1 cellular context compared by ENCODE assay signal in the genomic region with DNA sequence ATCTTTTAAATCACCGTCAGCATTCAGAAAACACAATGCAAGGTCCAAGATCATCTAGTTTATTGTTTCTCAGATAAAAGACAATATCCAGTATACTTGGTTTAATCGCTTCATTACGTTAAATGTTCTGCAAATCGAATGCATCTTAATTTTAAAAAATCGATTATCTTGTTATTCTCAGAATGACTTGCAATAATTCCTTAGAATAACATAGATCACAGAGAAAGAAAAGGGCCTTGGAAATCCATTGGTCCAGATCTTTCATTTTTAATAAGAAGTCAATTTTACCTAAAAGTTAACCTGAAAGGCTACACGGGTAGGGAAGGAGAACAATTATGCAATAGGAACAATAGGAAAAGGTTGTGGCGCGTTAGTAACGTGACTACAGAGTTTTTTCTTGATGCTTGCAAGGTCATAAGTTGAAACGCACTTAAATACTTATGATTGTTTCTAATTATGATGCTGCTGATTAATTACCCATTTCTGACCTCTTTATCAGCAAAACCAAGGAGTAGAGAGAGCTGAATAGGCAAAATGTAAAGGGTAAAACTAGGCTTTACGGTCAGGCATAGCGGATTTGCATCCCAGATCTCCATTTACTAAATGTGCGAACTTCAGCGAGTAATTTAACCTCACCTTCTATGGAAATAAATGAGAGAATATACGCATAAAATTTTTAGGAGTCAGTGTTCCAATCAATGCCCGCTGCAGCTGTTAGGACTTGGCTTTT.
A peak's percentile ranks its signal among the peaks of the same experiment; 100 is the strongest.
TF ChIP-seq lines count a peak whose summit lies in the region.

No MANE protein-coding gene starts in this region.

TF ChIP-seq in K562, 482 proteins besides CTCF, POLR2A, EP300 and RAD21 (continued from another document):
- no peak for TF ChIP-seq CEBPG (CRISPR knock-in tag; IDR thresholded peaks at IDR 0.05)
- TF ChIP-seq CEBPG (tag; conservative IDR thresholded peaks at IDR 0.05 in 1 of 2, IDR thresholded peaks at IDR 0.05 in 1 of 2): peak; percentile 48 to 81; a peak in 2 of 4 replicates
- peak; percentile 24; the same call in 1 of the 2 replicates for TF ChIP-seq ZBTB17 (CRISPR knock-in tag; IDR thresholded peaks at IDR 0.05)
- peak; percentile 50; the same call in 1 of the 2 replicates for TF ChIP-seq ZNF551 (CRISPR knock-in tag; IDR thresholded peaks at IDR 0.05)
- peak; percentile 60 for TF ChIP-seq ZNF316 (IDR thresholded peaks at IDR 0.05)
- TF ChIP-seq RBM15 (IDR thresholded peaks at IDR 0.05; ENCODE audit: insufficient read depth, low read length): no peak
- TF ChIP-seq C11orf30 (IDR thresholded peaks at IDR 0.05; ENCODE audit: low read depth): 0 out of 2 replicates have a peak, but pooled peaks have one; percentile 11
- TF ChIP-seq ZC3H4 (CRISPR knock-in tag; IDR thresholded peaks at IDR 0.05; ENCODE audit: borderline replicate concordance): no peak
- TF ChIP-seq MAFG (tag; conservative IDR thresholded peaks at IDR 0.05): peak; percentile 68
- TF ChIP-seq ZNF764 (CRISPR knock-in tag; IDR thresholded peaks at IDR 0.05; ENCODE audit: low read depth): no peak
- peak; percentile 48; the same call in 1 of the 2 replicates for TF ChIP-seq NFE2 (IDR thresholded peaks at IDR 0.05; ENCODE audit: low read depth)
- 0 out of 2 replicates have a peak, but pooled peaks have one; percentile 18 for TF ChIP-seq ARID2 (IDR thresholded peaks at IDR 0.05)
- 0 out of 2 replicates have a peak, but pooled peaks have one; percentile 25 for TF ChIP-seq DEAF1 (CRISPR knock-in tag; IDR thresholded peaks at IDR 0.05)
- TF ChIP-seq MLLT1 (IDR thresholded peaks at IDR 0.05): peak in 1 of 2 experiments; percentile 16; a peak in 1 of 4 replicates
- TF ChIP-seq, protein P1, sequence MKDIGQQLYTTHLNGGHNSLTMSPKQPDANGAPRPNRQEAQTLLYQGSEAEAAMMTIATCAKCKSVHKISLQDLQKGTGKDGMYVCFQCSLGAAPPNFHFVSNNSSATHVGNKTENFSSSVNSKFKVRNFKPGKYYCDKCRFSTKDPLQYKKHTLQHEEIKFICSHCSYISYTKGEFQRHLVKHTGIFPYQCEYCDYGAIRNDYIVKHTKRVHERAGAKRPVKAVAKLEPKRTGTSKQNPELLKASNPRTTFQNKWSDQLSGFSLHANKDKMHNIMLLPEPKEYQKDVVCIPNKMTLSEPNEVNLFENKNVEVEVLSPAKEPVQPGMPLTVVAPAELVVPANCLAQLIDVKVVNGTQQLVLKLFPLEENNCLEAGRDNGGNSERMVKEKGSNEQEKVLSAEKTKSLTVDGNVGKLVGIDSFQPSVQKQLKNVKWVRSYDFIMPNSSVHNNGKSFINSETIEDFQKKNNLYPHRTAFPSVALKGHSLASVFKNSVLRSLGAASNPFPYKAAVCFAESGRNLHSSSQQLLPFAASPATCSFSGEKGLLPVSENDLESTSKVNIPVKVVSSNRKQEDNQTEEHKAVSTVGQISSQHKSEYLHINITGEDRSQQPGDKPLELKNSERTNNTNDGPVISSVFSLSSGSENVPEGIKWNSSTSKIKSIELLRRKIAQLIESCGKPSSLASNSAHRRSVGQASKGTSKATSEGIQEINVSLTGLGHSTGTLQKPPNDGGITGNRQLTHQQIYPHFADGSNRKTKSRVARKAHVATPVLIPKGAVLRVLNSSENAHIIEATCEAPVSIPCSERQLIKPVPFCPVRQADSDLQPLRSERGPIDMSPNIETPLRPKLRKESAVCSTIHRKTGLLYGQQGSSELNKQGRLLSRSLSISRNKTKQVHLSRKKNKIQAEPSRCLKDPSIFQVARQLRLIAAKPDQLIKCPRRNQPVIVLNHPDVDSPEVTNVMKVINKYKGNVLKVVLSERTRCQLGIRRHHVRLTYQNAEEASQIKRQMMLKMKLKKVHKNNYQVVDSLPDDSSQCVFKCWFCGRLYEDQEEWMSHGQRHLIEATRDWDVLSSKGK (CRISPR knock-in tag; IDR thresholded peaks at IDR 0.05): no peak
- 0 out of 2 replicates have a peak, but pooled peaks have one; percentile 69 for TF ChIP-seq GABPA (tag; conservative IDR thresholded peaks at IDR 0.05; ENCODE audit: low read depth)
- no peak for TF ChIP-seq CSDE1 (IDR thresholded peaks at IDR 0.05)
- peak; percentile 59 for TF ChIP-seq NFE2L1 (tag; IDR thresholded peaks at IDR 0.05; ENCODE audit: borderline replicate concordance, low read depth)
- TF ChIP-seq ZNF766 (CRISPR knock-in tag; conservative IDR thresholded peaks at IDR 0.05): peak; percentile 60; the same call in 1 of the 2 replicates
- peak; percentile 85 for TF ChIP-seq CEBPB (tag; IDR thresholded peaks at IDR 0.05)
- no peak for TF ChIP-seq PCBP1 (IDR thresholded peaks at IDR 0.05; ENCODE audit: low read depth, low read length, poor library complexity, severe bottlenecking)
- TF ChIP-seq ATF3 (IDR thresholded peaks at IDR 0.05): peak; percentile 40
- TF ChIP-seq ATF3 (CRISPR knock-in tag; conservative IDR thresholded peaks at IDR 0.05): no peak
- TF ChIP-seq SRF (CRISPR knock-in tag; IDR thresholded peaks at IDR 0.05): peak in 1 of 2 experiments; percentile 63; a peak in 1 of 4 replicates
- TF ChIP-seq TAF7 (tag; IDR thresholded peaks at IDR 0.05): peak; percentile 56; the same call in 1 of the 2 replicates
- TF ChIP-seq BCL6 (CRISPR knock-in tag; IDR thresholded peaks at IDR 0.05): 0 out of 2 replicates have a peak, but pooled peaks have one; percentile 26
- 0 out of 2 replicates have a peak, but pooled peaks have one; percentile 26 for TF ChIP-seq FOSL1 (tag; conservative IDR thresholded peaks at IDR 0.05)
- 0 out of 2 replicates have a peak, but pooled peaks have one; percentile 13 for TF ChIP-seq SMARCE1 (IDR thresholded peaks at IDR 0.05)
- no peak for TF ChIP-seq TCFL5 (CRISPR knock-in tag; conservative IDR thresholded peaks at IDR 0.05)
- no peak for TF ChIP-seq XRCC4 (IDR thresholded peaks at IDR 0.05; ENCODE audit: extremely low read depth, insufficient read depth, insufficient read length)
- TF ChIP-seq ZNF444 (CRISPR knock-in tag; IDR thresholded peaks at IDR 0.05): peak; percentile 22; the same call in 1 of the 2 replicates
- TF ChIP-seq ZBTB9 (CRISPR knock-in tag; IDR thresholded peaks at IDR 0.05): 0 out of 2 replicates have a peak, but pooled peaks have one; percentile 35
- TF ChIP-seq FOXA1 (IDR thresholded peaks at IDR 0.05; ENCODE audit: borderline replicate concordance): no peak
- 0 out of 4 replicates have a peak, but pooled peaks of 1 of the 2 experiments have one; percentile 4 for TF ChIP-seq TEAD1 (CRISPR knock-in tag; IDR thresholded peaks at IDR 0.05)
TF ChIP-seq in K562: peak in this region for 24.
